Comparison of ENCODE assay signal across 31 cellular contexts in genomic region chr6:70062010-70062409, GRCh38.
"Had no signal": no experiment of that assay in that cellular context is flagged by ENCODE, and none has a peak within 500 bp of the region (broad histone marks: within the 10 kb centered on the region; RNA-seq: fewer than 3 reads in every experiment).

No MANE protein-coding gene starts in this region.

- H3K4me1 Mint-ChIP-seq: natural killer cell; neural progenitor cell; stimulated activated memory B cell treated with anti-CD40 and anti-IgM and Interleukin-4, amounts not matched to agents 10 μg/mL and 1 μg/mL and 100 μg/mL, for 72 hours; stimulated activated naive CD8-positive, alpha-beta T cell treated with anti-CD3 and anti-CD28 coated beads, Interleukin-15, amount 100 ng/mL, for 72 hours had no signal

- H3K36me3 Mint-ChIP-seq: natural killer cell, neural progenitor cell, type B pancreatic cell had no signal

- H3K36me3 ChIP-seq: neural progenitor cell, ovary, spleen, suprapubic skin, tibial artery, transverse colon, upper lobe of right lung, uterus had no signal

- H3K27me3 ChIP-seq: neural progenitor cell, ovary, spleen, suprapubic skin, testis, tibial artery, transverse colon, upper lobe of right lung, uterus had no signal

- H3K9ac ChIP-seq: neural progenitor cell, parathyroid adenoma had no signal

- H3K9me3 Mint-ChIP-seq: neural progenitor cell, type B pancreatic cell had no signal

- H3K4me3 Mint-ChIP-seq: natural killer cell; nephron; neural progenitor cell; stimulated activated memory B cell treated with anti-CD40 and anti-IgM and Interleukin-4, amounts not matched to agents 10 μg/mL and 1 μg/mL and 100 μg/mL, for 72 hours; stimulated activated naive CD8-positive, alpha-beta T cell treated with anti-CD3 and anti-CD28 coated beads, Interleukin-15, amount 100 ng/mL, for 72 hours; type B pancreatic cell had no signal

- H3K27me3 Mint-ChIP-seq: progenitor cell of endocrine pancreas; stimulated activated memory B cell treated with anti-CD40 and anti-IgM and Interleukin-4, amounts not matched to agents 10 μg/mL and 1 μg/mL and 100 μg/mL, for 72 hours; stimulated activated naive CD8-positive, alpha-beta T cell treated with anti-CD3 and anti-CD28 coated beads, Interleukin-15, amount 100 ng/mL, for 72 hours had no signal

- H3K27ac ChIP-seq: neural progenitor cell, ovary, parathyroid adenoma, psoas muscle, skin epidermis, spleen, suprapubic skin, testis, tibial artery, transverse colon, upper lobe of right lung, uterus had no signal

- H3K79me2 ChIP-seq: parathyroid adenoma had no signal

- H3K9me3 ChIP-seq: ovary, psoas muscle, spleen, suprapubic skin, testis, tibial artery, transverse colon, upper lobe of right lung, uterus had no signal

- DNase-seq: natural killer cell; occipital lobe; ovary; posterior cingulate gyrus; psoas muscle; right cardiac atrium; spleen; stimulated activated CD4-positive, alpha-beta T cell treated with anti-CD3 and anti-CD28 coated beads, Interleukin-12 subunit alpha, Interleukin-12 subunit beta, amount 100 ng/mL, for 4 hours; stimulated activated CD4-positive, alpha-beta T cell treated with anti-CD3 and anti-CD28 coated beads, Interleukin-1b, Interleukin-23, amount 100 ng/mL, for 48 hours; stimulated activated CD4-positive, alpha-beta T cell treated with anti-CD3 and anti-CD28 coated beads, Interleukin-4, amount 100 ng/mL, for 1 hour; stimulated activated CD4-positive, alpha-beta T cell treated with anti-CD3 and anti-CD28 coated beads, Interleukin-4, amount 100 ng/mL, for 4 hours; stimulated activated CD8-positive, alpha-beta memory T cell treated with anti-CD3 and anti-CD28 coated beads, Interleukin-4, amount 100 ng/mL, for 48 hours; stimulated activated naive CD4-positive, alpha-beta T cell; stimulated activated naive CD8-positive, alpha-beta T cell treated with anti-CD3 and anti-CD28 coated beads, Interleukin-15, amount 100 ng/mL, for 72 hours; stimulated activated naive CD8-positive, alpha-beta T cell treated with anti-CD3 and anti-CD28 coated beads, Interleukin-15, Interleukin-2, amounts not matched to agents 100 U/mL and 50 U/mL, for 24 hours; substantia nigra; testis; tibial artery; transverse colon; upper lobe of right lung; uterus had no signal

- H3K27ac Mint-ChIP-seq: natural killer cell; nephron; neural progenitor cell; progenitor cell of endocrine pancreas; stimulated activated memory B cell treated with anti-CD40 and anti-IgM and Interleukin-4, amounts not matched to agents 10 μg/mL and 1 μg/mL and 100 μg/mL, for 72 hours; stimulated activated naive CD8-positive, alpha-beta T cell treated with anti-CD3 and anti-CD28 coated beads, Interleukin-15, amount 100 ng/mL, for 72 hours; type B pancreatic cell had no signal

- H3K4me3 ChIP-seq: neural progenitor cell, ovary, psoas muscle, skin epidermis, smooth muscle cell, spleen, suprapubic skin, testis, tibial artery, transverse colon, upper lobe of right lung, uterus had no signal

- H3K4me2 ChIP-seq: neural progenitor cell, smooth muscle cell had no signal

- H2AFZ ChIP-seq: neural progenitor cell, parathyroid adenoma had no signal

- ATAC-seq: natural killer cell; psoas muscle; right cardiac atrium; sciatic nerve; stimulated activated memory B cell treated with anti-CD40 and anti-IgM and Interleukin-4, amounts not matched to agents 10 μg/mL and 1 μg/mL and 100 μg/mL, for 72 hours; stimulated activated naive CD8-positive, alpha-beta T cell treated with anti-CD3 and anti-CD28 coated beads, Interleukin-15, amount 100 ng/mL, for 72 hours; stimulated activated naive CD8-positive, alpha-beta T cell treated with anti-CD3 and anti-CD28 coated beads, Interleukin-15, Interleukin-2, amounts not matched to agents 100 U/mL and 50 U/mL, for 24 hours; upper lobe of right lung had no signal

- H3K4me1 ChIP-seq: neural progenitor cell, parathyroid adenoma, psoas muscle, spleen, suprapubic skin, testis, tibial artery, transverse colon, upper lobe of right lung, uterus had no signal
